ENCODE assay signal across 24 cellular contexts in genomic region chr10:2680802-2681201, GRCh38.
"Had no signal": no experiment of that assay in that cellular context is flagged by ENCODE, and none has a peak within 500 bp of the region (broad histone marks: within the 10 kb centered on the region; RNA-seq: fewer than 3 reads in every experiment).

No MANE protein-coding gene starts in this region.

- H3K4me3 Mint-ChIP-seq: IgD-negative memory B cell had no signal

- H3K27ac Mint-ChIP-seq: IgD-negative memory B cell had no signal

- H3K4me1 Mint-ChIP-seq: IgD-negative memory B cell had no signal

- ATAC-seq: K562, Panc1, PC-3 had no signal

- DNase-seq: Kasumi-1, MM.1S, NCI-H1092 treated with DMSO at 0.1 percent for 48 hours, NCI-H1436, NCI-H1694, NCI-H187 treated with DMSO at 0.1 percent for 48 hours, NCI-H2029 treated with DMSO at 0.1 percent for 48 hours, NCI-H2171 treated with DMSO at 0.1 percent for 48 hours, NCI-H345, NCI-H446 treated with DMSO at 0.1 percent for 48 hours, NCI-H510A treated with DMSO at 0.1 percent for 48 hours, NCI-H69, NCI-H774, PC-3, SHP77, SK-N-SH, SW 1271 had no signal

- H3K36me3 Mint-ChIP-seq: IgD-negative memory B cell had no signal

- H3K27ac ChIP-seq: HL-60, KMS-11, RWPE1 had no signal

- H3K9me3 ChIP-seq: SK-N-SH had no signal

- H3K9ac ChIP-seq: KMS-11, SK-N-SH had no signal

- FAIRE-seq: HTR-8/SVneo, K562 had no signal

- H3K4me3 ChIP-seq: K562 had no signal
